Comparison of ENCODE assay signal across 20 cellular contexts in the genomic region with DNA sequence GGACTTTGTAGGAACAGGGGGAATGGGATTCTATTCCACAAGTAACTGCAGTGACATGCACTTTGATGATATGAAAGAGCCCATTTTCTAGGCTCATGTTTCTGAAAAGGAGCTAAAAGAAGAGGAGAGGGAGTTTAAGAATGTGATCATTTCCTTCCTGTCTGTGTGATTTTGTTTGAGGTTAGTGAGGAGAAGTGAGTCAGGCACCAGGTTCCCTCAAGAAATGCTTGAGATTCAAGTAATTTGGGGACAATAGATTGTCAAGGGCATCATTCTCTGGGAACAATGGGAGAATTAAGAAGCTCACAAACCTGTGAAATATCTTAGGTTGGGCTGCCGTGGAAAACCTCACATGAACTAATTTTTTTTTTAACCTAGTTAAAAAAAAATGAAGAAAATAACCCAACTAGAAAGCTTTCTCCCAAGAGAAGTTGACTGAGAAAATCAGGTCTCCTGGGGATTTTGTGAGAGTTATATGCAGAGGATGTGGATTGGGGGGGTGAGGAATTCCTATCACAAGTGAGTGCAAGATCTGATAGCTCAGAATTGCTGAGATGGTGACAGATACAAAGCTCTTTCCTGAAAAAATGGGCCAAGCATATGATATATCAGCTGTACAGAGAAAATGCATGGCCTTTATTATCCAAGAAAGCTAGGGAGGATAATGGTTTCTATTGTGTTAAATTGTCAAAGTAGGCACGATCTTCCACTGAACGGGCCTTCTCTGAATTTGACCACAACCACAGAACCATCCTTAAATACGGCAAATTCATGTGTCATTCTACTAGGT.
DNase-seq lines count a peak whose midpoint lies in the region; ATAC-seq and TF ChIP-seq lines count a peak whose summit lies in the region.
"Had no signal": no experiment of that assay in that cellular context is flagged by ENCODE, and none has a peak within 500 bp of the region (broad histone marks: within the 10 kb centered on the region; RNA-seq: fewer than 3 reads in every experiment).

No MANE protein-coding gene starts in this region.

- peak overlapping the region in 1 of 10 donors; percentile 1 for H3K4me3 Mint-ChIP-seq in naive thymus-derived CD4-positive, alpha-beta T cell
- H3K4me3 Mint-ChIP-seq: stimulated activated naive B cell treated with anti-CD40 and anti-IgM and Interleukin-4, amounts not matched to agents 10 μg/mL and 1 μg/mL and 100 μg/mL, for 72 hours had no signal

- H3K27me3 Mint-ChIP-seq in naive thymus-derived CD4-positive, alpha-beta T cell, result peaks cover 0 to 19% (median 15%) of the 10 kb centered on the region in 5 donors

- H3K4me1 ChIP-seq in HUES48 (ENCODE audit: control insufficient read depth, insufficient read depth, low read length), result peaks cover 22% of the 10 kb centered on the region
- H3K4me1 ChIP-seq in naive thymus-derived CD4-positive, alpha-beta T cell (ENCODE audit: control insufficient read depth in 2 of 2, insufficient read depth in 2 of 2, low read length in 2 of 2), result no peaks in the 10 kb centered on the region
- H3K4me1 ChIP-seq: uterus had no signal

- H3K9ac ChIP-seq in HUES48 (ENCODE audit: low read depth, low read length), result no peak overlapping the region

- H3K27me3 ChIP-seq in HUES48 (ENCODE audit: control insufficient read depth, insufficient read depth, low read length) (no peaks in the 10 kb centered on the region), kidney epithelial cell (ENCODE audit: control insufficient read depth, insufficient read depth, low read length) (no peaks in the 10 kb centered on the region)
- H3K27me3 ChIP-seq in naive thymus-derived CD4-positive, alpha-beta T cell (ENCODE audit: control insufficient read depth in 2 of 2, insufficient read depth in 2 of 2, low read length in 2 of 2), result no peaks in the 10 kb centered on the region
- H3K27me3 ChIP-seq: cardiac muscle cell, uterus had no signal

- no peak for ATAC-seq in naive thymus-derived CD4-positive, alpha-beta T cell
- ATAC-seq in GM18873 (IDR thresholded peaks at IDR 0.05; ENCODE audit: low FRiP score, unreplicated experiment), result no peak
- ATAC-seq: HCT116; stimulated activated naive B cell treated with anti-CD40 and anti-IgM and Interleukin-4, amounts not matched to agents 10 μg/mL and 1 μg/mL and 100 μg/mL, for 72 hours had no signal

- H3K4me3 ChIP-seq in AG10803 (ENCODE audit: low read length) (no peak overlapping the region), HUES48 (ENCODE audit: low read depth, low read length) (no peak overlapping the region), astrocyte of the spinal cord (ENCODE audit: low read depth, low read length) (no peak overlapping the region), kidney epithelial cell (ENCODE audit: low read depth, low read length) (no peak overlapping the region)
- no peak overlapping the region for H3K4me3 ChIP-seq in naive thymus-derived CD4-positive, alpha-beta T cell (ENCODE audit: low read length)
- H3K4me3 ChIP-seq: cardiac muscle cell, uterus had no signal

- POLR2A ChIA-PET in naive thymus-derived CD4-positive, alpha-beta T cell (lab: Charles Lee), result no interaction called here

- intact Hi-C loops in naive thymus-derived CD4-positive, alpha-beta T cell (cut with micrococcal nuclease), result no loop called here

- H3K27ac Mint-ChIP-seq in naive thymus-derived CD4-positive, alpha-beta T cell, result no peak overlapping the region
- H3K27ac Mint-ChIP-seq: stimulated activated naive B cell treated with anti-CD40 and anti-IgM and Interleukin-4, amounts not matched to agents 10 μg/mL and 1 μg/mL and 100 μg/mL, for 72 hours had no signal

- in situ Hi-C loops in astrocyte of the spinal cord (cut with HindIII; ENCODE audit: low sequenced_read_pairs), result no loop called here

- H3K27ac ChIP-seq in HUES48 (ENCODE audit: low read depth, low read length), result peak overlapping the region; percentile 90
- H3K27ac ChIP-seq in naive thymus-derived CD4-positive, alpha-beta T cell (ENCODE audit: low read depth, low read length), result no peak overlapping the region
- H3K27ac ChIP-seq: cardiac muscle cell, uterus had no signal

- TF ChIP-seq CTCF in AG10803 (conservative IDR thresholded peaks at IDR 0.05; ENCODE audit: low read length), result no peak
- TF ChIP-seq CTCF in astrocyte of the spinal cord (IDR thresholded peaks at IDR 0.05; ENCODE audit: low read depth, low read length), result no peak
- no peak for TF ChIP-seq CTCF in kidney epithelial cell (IDR thresholded peaks at IDR 0.05; ENCODE audit: insufficient read depth, low read length, poor library complexity, severe bottlenecking)

- peaks cover 0 to 11% (median 0%) of the 10 kb centered on the region in 7 donors for H3K4me1 Mint-ChIP-seq in naive thymus-derived CD4-positive, alpha-beta T cell
- H3K4me1 Mint-ChIP-seq: stimulated activated naive B cell treated with anti-CD40 and anti-IgM and Interleukin-4, amounts not matched to agents 10 μg/mL and 1 μg/mL and 100 μg/mL, for 72 hours had no signal

- H3K9me3 Mint-ChIP-seq in naive thymus-derived CD4-positive, alpha-beta T cell, result peaks cover 0 to 12% (median 0%) of the 10 kb centered on the region in 11 donors

- CTCF ChIA-PET in naive thymus-derived CD4-positive, alpha-beta T cell (lab: Charles Lee), result no interaction called here

- H3K36me3 ChIP-seq in HUES48 (ENCODE audit: control insufficient read depth, insufficient read depth, low read length), result peaks cover 2% of the 10 kb centered on the region; the same call in 1 of the 2 replicates
- no peaks in the 10 kb centered on the region for H3K36me3 ChIP-seq in kidney epithelial cell (ENCODE audit: control insufficient read depth, insufficient read depth, low read length)
- no peaks in the 10 kb centered on the region for H3K36me3 ChIP-seq in naive thymus-derived CD4-positive, alpha-beta T cell (ENCODE audit: control insufficient read depth in 2 of 3, insufficient read depth in 3 of 3, low read length in 3 of 3)
- H3K36me3 ChIP-seq: cardiac muscle cell, uterus had no signal

- peak; percentile 46 for DNase-seq in AG10803 (ENCODE audit: low read depth)
- DNase-seq in astrocyte of the spinal cord (ENCODE audit: low read depth, low spot score), result peak; percentile 65
- peak; percentile 23 for DNase-seq in kidney epithelial cell (ENCODE audit: low read depth)
- no peak for DNase-seq in naive thymus-derived CD4-positive, alpha-beta T cell
- DNase-seq in DMS153 (lab: John Stamatoyannopoulos, UW), result no peak
- no peak for DNase-seq in GDM1 (lab: John Stamatoyannopoulos, UW)
- DNase-seq: activated effector memory CD4-positive, alpha-beta T cell treated with anti-CD3 and anti-CD28 coated beads, Interleukin-2, amount 50 U/mL, for 16 hours; AML-193; hypothalamus; NCI-H1417; NCI-H446 treated with DMSO at 0.1 percent for 48 hours; posterior cingulate gyrus; stimulated activated CD4-positive, alpha-beta T cell treated with anti-CD3 and anti-CD28 coated beads, Interleukin-4, amount 100 ng/mL, for 1 hour; stimulated activated naive B cell treated with anti-CD40 and anti-IgM and Interleukin-4, amounts not matched to agents 10 μg/mL and 1 μg/mL and 100 μg/mL, for 72 hours; T-helper 9 cell; uterus had no signal

- H3K36me3 Mint-ChIP-seq in naive thymus-derived CD4-positive, alpha-beta T cell, result peaks cover 0 to 4% (median 0%) of the 10 kb centered on the region in 5 donors
- H3K36me3 Mint-ChIP-seq: stimulated activated naive B cell treated with anti-CD40 and anti-IgM and Interleukin-4, amounts not matched to agents 10 μg/mL and 1 μg/mL and 100 μg/mL, for 72 hours had no signal

- no peaks in the 10 kb centered on the region for H3K9me3 ChIP-seq in HUES48 (ENCODE audit: control insufficient read depth, insufficient read depth, low read length)
- H3K9me3 ChIP-seq in naive thymus-derived CD4-positive, alpha-beta T cell (ENCODE audit: control insufficient read depth in 2 of 3, low read length in 3 of 3), result no peaks in the 10 kb centered on the region
- H3K9me3 ChIP-seq: uterus had no signal

Comparison
In these comparisons a context has a peak if more than half of its experiments do, and no peak if none do; other contexts are left out.
1. DNase-seq: peak in AG10803 (single experiment), astrocyte of the spinal cord (single experiment) and kidney epithelial cell (single experiment); none in naive thymus-derived CD4-positive, alpha-beta T cell (0 of 9), DMS153 (single experiment) and GDM1 (single experiment).